In the genomic region with DNA sequence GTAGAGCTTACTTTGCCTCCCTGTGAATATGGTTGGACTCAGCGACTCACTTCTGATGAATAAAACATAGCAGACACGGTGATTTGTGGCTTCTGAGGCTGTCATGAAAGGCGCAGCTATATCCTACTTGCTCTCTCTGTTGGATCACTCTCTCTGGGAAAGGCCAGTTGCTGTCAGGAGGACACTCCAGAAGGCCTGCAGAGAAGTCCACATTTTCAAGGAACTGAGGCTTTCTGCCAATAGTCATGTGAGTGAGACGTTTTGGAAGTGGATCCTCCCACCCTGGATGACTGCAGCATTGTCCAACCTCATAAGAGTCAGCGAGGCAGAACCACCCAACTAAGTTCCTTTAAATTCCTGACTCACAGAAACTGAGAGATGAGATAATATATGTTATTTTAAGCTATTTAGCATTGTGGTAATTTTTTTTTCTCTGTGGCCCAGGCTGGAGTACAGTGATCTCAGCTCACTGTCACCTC, we compare ENCODE assay signal across 9 cellular contexts.
A peak's percentile ranks its signal among the peaks of the same experiment; 100 is the strongest.
DNase-seq lines count a peak whose midpoint lies in the region; ATAC-seq and TF ChIP-seq lines count a peak whose summit lies in the region.
"Had no signal": no experiment of that assay in that cellular context is flagged by ENCODE, and none has a peak within 500 bp of the region (broad histone marks: within the 10 kb centered on the region; RNA-seq: fewer than 3 reads in every experiment).

No MANE protein-coding gene starts in this region.

- H3K27me3 ChIP-seq in stomach (no peaks in the 10 kb centered on the region), spleen (replicated peaks in 1 of 7) (no peaks in the 10 kb centered on the region)

- H3K4me1 ChIP-seq in stomach (no peaks in the 10 kb centered on the region), spleen (no peaks in the 10 kb centered on the region)

- H3K4me3 Mint-ChIP-seq in activated T-helper 17 cell treated with anti-CD3 and anti-CD28 coated beads, Interleukin-2, amount 50 U/mL, for 72 hours: no peak overlapping the region
- H3K4me3 Mint-ChIP-seq in mesothelial cell of epicardium: no peak overlapping the region

- peaks cover 3% of the 10 kb centered on the region for H3K27me3 Mint-ChIP-seq in activated T-helper 17 cell treated with anti-CD3 and anti-CD28 coated beads, Interleukin-2, amount 50 U/mL, for 72 hours
- H3K27me3 Mint-ChIP-seq in mesothelial cell of epicardium (ENCODE audit: low read depth): no peaks in the 10 kb centered on the region

- H3K36me3 ChIP-seq in stomach: no peaks in the 10 kb centered on the region
- no peaks in the 10 kb centered on the region for H3K36me3 ChIP-seq in spleen

- H3K27ac ChIP-seq in stomach (no peak overlapping the region), spleen (no peak overlapping the region)

- no peaks in the 10 kb centered on the region for H3K9me3 Mint-ChIP-seq in activated T-helper 17 cell treated with anti-CD3 and anti-CD28 coated beads, Interleukin-2, amount 50 U/mL, for 72 hours
- H3K9me3 Mint-ChIP-seq in mesothelial cell of epicardium: no peaks in the 10 kb centered on the region

- H3K4me3 ChIP-seq in stomach (no peak overlapping the region), spleen (no peak overlapping the region)

- no peaks in the 10 kb centered on the region for H3K4me1 Mint-ChIP-seq in activated T-helper 17 cell treated with anti-CD3 and anti-CD28 coated beads, Interleukin-2, amount 50 U/mL, for 72 hours
- peaks cover 40% of the 10 kb centered on the region for H3K4me1 Mint-ChIP-seq in mesothelial cell of epicardium

- H3K36me3 Mint-ChIP-seq in activated T-helper 17 cell treated with anti-CD3 and anti-CD28 coated beads, Interleukin-2, amount 50 U/mL, for 72 hours (ENCODE audit: low read depth): no peaks in the 10 kb centered on the region
- no peaks in the 10 kb centered on the region for H3K36me3 Mint-ChIP-seq in mesothelial cell of epicardium

- DNase-seq in GM04504 (ENCODE audit: low read depth) (peak; percentile 3), mesothelial cell of epicardium (ENCODE audit: low spot score in 2 of 2, unreplicated experiment in 2 of 2) (no peak), stomach (no peak), spleen (no peak)
- no peak for DNase-seq in stimulated activated naive CD4-positive, alpha-beta T cell (lab: John Stamatoyannopoulos, UW)

- TF ChIP-seq CTCF in mesothelial cell of epicardium (IDR thresholded peaks at IDR 0.05; ENCODE audit: unreplicated experiment) (no peak), stomach (IDR thresholded peaks at IDR 0.05) (no peak), spleen (IDR thresholded peaks at IDR 0.05 in 8 of 11, conservative IDR thresholded peaks at IDR 0.05 in 3 of 11) (no peak)

- intact Hi-C loops in stomach (cut with DNase I; ENCODE audit: low total_unique reads) (no loop called here), spleen (cut with DNase I; ENCODE audit: low total_unique reads) (no loop called here)

- ATAC-seq in HG02610 (IDR thresholded peaks at IDR 0.05; ENCODE audit: unreplicated experiment): peak; percentile 54
- peak; percentile 96 for ATAC-seq in activated T-helper 17 cell treated with anti-CD3 and anti-CD28 coated beads, Interleukin-2, amount 50 U/mL, for 72 hours (replicated peaks)
- ATAC-seq in GM19395 (IDR thresholded peaks at IDR 0.05; ENCODE audit: unreplicated experiment): no peak
- ATAC-seq: Panc1 had no signal

- no peak for TF ChIP-seq POLR2A in stomach (IDR thresholded peaks at IDR 0.05)
- no peak for TF ChIP-seq POLR2A in spleen (IDR thresholded peaks at IDR 0.05)

- no peak overlapping the region for H3K27ac Mint-ChIP-seq in activated T-helper 17 cell treated with anti-CD3 and anti-CD28 coated beads, Interleukin-2, amount 50 U/mL, for 72 hours
- H3K27ac Mint-ChIP-seq in mesothelial cell of epicardium: peak overlapping the region; percentile 59

- WGBS in stomach, 5 donors: 50 to 68% (median 62%) methylated on average over 5 of the region's 5 CpGs
- WGBS in spleen, 5 donors: 52 to 74% (median 65%) methylated on average over 5 of the region's 5 CpGs

- TF ChIP-seq EP300 in stomach (IDR thresholded peaks at IDR 0.05): no peak

- H3K9me3 ChIP-seq in stomach (no peaks in the 10 kb centered on the region), spleen (peaks cover 0 to 2% (median 0%) of the 10 kb centered on the region in 8 donors)
